Comparison of ENCODE assay signal across 11 cellular contexts in the genomic region with DNA sequence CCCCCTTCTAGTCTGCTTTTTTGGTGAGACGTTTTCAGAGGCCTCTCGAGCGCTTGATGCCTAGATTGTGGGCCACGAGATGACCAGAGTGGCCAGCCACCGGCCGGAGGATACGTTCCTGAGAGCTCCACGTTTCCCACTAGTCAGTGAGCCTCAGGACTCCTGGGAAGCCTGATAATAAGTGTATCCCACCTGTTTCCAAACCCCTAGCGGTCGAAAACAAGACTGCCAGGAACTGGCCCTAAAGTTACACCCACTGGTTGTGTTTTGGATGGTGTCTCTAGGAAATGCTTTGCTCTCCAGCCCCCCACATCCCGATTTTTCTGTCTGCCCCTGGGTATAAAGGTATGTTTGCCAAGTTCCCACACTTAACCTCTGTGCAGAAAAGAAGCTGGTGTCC. TPM values are rescaled to one million over a fixed set of nuclear protein-coding genes. Genes with fewer than 3 reads are reported as not detected.
DNase-seq lines count a peak whose midpoint lies in the region; ATAC-seq, FAIRE-seq and TF ChIP-seq lines count a peak whose summit lies in the region.
"Had no signal": no experiment of that assay in that cellular context is flagged by ENCODE, and none has a peak within 500 bp of the region (broad histone marks: within the 10 kb centered on the region; RNA-seq: fewer than 3 reads in every experiment).

No MANE protein-coding gene starts in this region.

- H3K27me3 ChIP-seq in H1 (replicated peaks in 1 of 4; ENCODE audit: control insufficient read depth in 3 of 4, extremely low read depth in 1 of 4, insufficient read depth in 3 of 4, low read length in 3 of 4) (no peaks in the 10 kb centered on the region; a peak in 1 of 7 replicates), neural progenitor cell (no peaks in the 10 kb centered on the region)
- no peaks in the 10 kb centered on the region for H3K27me3 ChIP-seq in effector memory CD4-positive, alpha-beta T cell (replicated peaks; ENCODE audit: control insufficient read depth, insufficient read depth, low read length, poor library complexity, severe bottlenecking)

- no peak overlapping the region for H3K14ac ChIP-seq in H1 (ENCODE audit: insufficient read length)

- no peaks in the 10 kb centered on the region for H3K79me1 ChIP-seq in H1 (ENCODE audit: low read depth, low read length)

- H2BK120ac ChIP-seq in H1 (replicated peaks; ENCODE audit: low read depth, low read length), result no peak overlapping the region

- no peak overlapping the region for H4K5ac ChIP-seq in H1 (ENCODE audit: insufficient read length, low read depth, low read length)

- POLR2A ChIA-PET in H1 (lab: Charles Lee; ENCODE audit: partially characterized antibody), result no interaction called here

- H4K8ac ChIP-seq in H1 (ENCODE audit: extremely low read depth, insufficient read depth, low read length), result no peak overlapping the region

- peaks cover 18% of the 10 kb centered on the region for H3K27me3 Mint-ChIP-seq in neural progenitor cell (ENCODE audit: insufficient read depth, low read depth)

- no peaks in the 10 kb centered on the region for H3K79me2 ChIP-seq in H1 (ENCODE audit: control insufficient read depth in 1 of 2, insufficient read depth in 2 of 2, low read length in 2 of 2)
- H3K79me2 ChIP-seq in neural progenitor cell (ENCODE audit: low read depth), result no peaks in the 10 kb centered on the region

- H3K36me3 ChIP-seq in H1 (ENCODE audit: control insufficient read depth in 2 of 4, insufficient read depth in 4 of 4, low read length in 3 of 4) (no peaks in the 10 kb centered on the region), neural progenitor cell (no peaks in the 10 kb centered on the region)
- H3K36me3 ChIP-seq in effector memory CD4-positive, alpha-beta T cell (ENCODE audit: control insufficient read depth, insufficient read depth, low read length), result no peaks in the 10 kb centered on the region

- peaks cover 13% of the 10 kb centered on the region for H3K9me3 Mint-ChIP-seq in neural progenitor cell

- DNase-seq in GM12891 (ENCODE audit: insufficient read length, low spot score), result no peak
- peak; percentile 81 for DNase-seq in NCI-H69 (lab: John Stamatoyannopoulos, UW)
- peak in 1 of 2 experiments; percentile 48 for DNase-seq in H1 (ENCODE audit: low read depth in 1 of 2, low spot score in 2 of 2)
- DNase-seq in neural progenitor cell (ENCODE audit: low spot score), result peak; percentile 47
- no peak for DNase-seq in effector memory CD4-positive, alpha-beta T cell
- DNase-seq in omental fat pad (ENCODE audit: low spot score), result no peak
- DNase-seq: activated CD8-positive, alpha-beta T cell treated with anti-CD3 and anti-CD28 coated beads, Interleukin-2, amount 10 ng/mL, durations not matched to agents 7 days and 5 days; NCI-H1048 had no signal

- H3F3A ChIP-seq in neural progenitor cell (ENCODE audit: low read depth), result no peaks in the 10 kb centered on the region

- ATAC-seq in omental fat pad (ENCODE audit: low FRiP score) (no peak), GM21360 (IDR thresholded peaks at IDR 0.05; ENCODE audit: unreplicated experiment) (no peak)
- ATAC-seq: activated CD8-positive, alpha-beta T cell treated with anti-CD3 and anti-CD28 coated beads, Interleukin-2, amount 10 ng/mL, durations not matched to agents 7 days and 5 days; Right ventricle myocardium inferior had no signal

- 62% methylated on average over 10 of the region's 11 CpGs; no CpG with 5 or more reads in 1 of the 2 experiments for WGBS in H1 (ENCODE audit: extremely low coverage in 1 of 2, insufficient coverage in 1 of 2, insufficient read length in 1 of 2, insufficient replicate concordance in 2 of 2, low coverage in 1 of 2, low lambda C conversion rate in 2 of 2, missing lambda C conversion rate in 1 of 2), 2 experiments

- H3K4me2 ChIP-seq in H1 (ENCODE audit: insufficient read depth in 1 of 2, low read depth in 2 of 2, low read length in 2 of 2) (no peak overlapping the region), neural progenitor cell (no peak overlapping the region)

- CTCF ChIA-PET in H1 (lab: Charles Lee; ENCODE audit: partially characterized antibody), result interaction anchor here (0.5 to 3.5 kb wide), 19 partner anchors 10 to 428 kb away, joined by 3 to 15 read pairs (median 3); a partner anchor contains a TSS

- H3K4me3 ChIP-seq in H1 (ENCODE audit: extremely low read depth in 1 of 4, insufficient read depth in 2 of 4, low read depth in 3 of 4, low read length in 4 of 4), result no peak overlapping the region
- no peak overlapping the region for H3K4me3 ChIP-seq in neural progenitor cell
- no peak overlapping the region for H3K4me3 ChIP-seq in effector memory CD4-positive, alpha-beta T cell (ENCODE audit: insufficient read depth, low read depth, low read length, poor library complexity, severe bottlenecking)

- no peak overlapping the region for H3K18ac ChIP-seq in H1 (ENCODE audit: extremely low read depth, low read length)

- H3K4me1 Mint-ChIP-seq in neural progenitor cell, result no peaks in the 10 kb centered on the region

- TF ChIP-seq RAD21 in H1 (IDR thresholded peaks at IDR 0.05 in 1 of 2, conservative IDR thresholded peaks at IDR 0.05 in 1 of 2; ENCODE audit: low read depth in 2 of 2, low read length in 2 of 2), result peak; percentile 38 to 41

- H3K4ac ChIP-seq in H1 (replicated peaks; ENCODE audit: insufficient read length, low read depth, low read length), result no peak overlapping the region

- no peak overlapping the region for H3K27ac Mint-ChIP-seq in neural progenitor cell
- H3K27ac Mint-ChIP-seq: activated CD8-positive, alpha-beta T cell treated with anti-CD3 and anti-CD28 coated beads, Interleukin-2, amount 10 ng/mL, durations not matched to agents 7 days and 5 days had no signal

- H3K23ac ChIP-seq in H1 (ENCODE audit: insufficient read length), result no peak overlapping the region

- H3K4me1 ChIP-seq in H1 (replicated peaks in 1 of 4; ENCODE audit: control insufficient read depth in 3 of 4, insufficient read depth in 4 of 4, low read length in 3 of 4) (no peaks in the 10 kb centered on the region; a peak in 1 of 7 replicates), neural progenitor cell (no peaks in the 10 kb centered on the region)
- no peaks in the 10 kb centered on the region for H3K4me1 ChIP-seq in effector memory CD4-positive, alpha-beta T cell (ENCODE audit: control insufficient read depth, insufficient read depth, low read length, poor library complexity, severe bottlenecking)

- H3K9ac ChIP-seq in H1 (replicated peaks in 1 of 4; ENCODE audit: extremely low read depth in 1 of 4, low read depth in 3 of 4, low read length in 3 of 4) (no peak overlapping the region), neural progenitor cell (no peak overlapping the region)

- H2BK12ac ChIP-seq in H1 (ENCODE audit: low read depth, low read length), result no peak overlapping the region

- no peak for TF ChIP-seq EP300 in H1 (IDR thresholded peaks at IDR 0.05; ENCODE audit: borderline replicate concordance in 1 of 2, low read depth in 2 of 2, low read length in 2 of 2)

- FAIRE-seq in GM12891 (lab: Jason Lieb, UNC), result peak; percentile 28
- peak; percentile 24 for FAIRE-seq in H1 (lab: Jason Lieb, UNC)

- no peaks in the 10 kb centered on the region for H3K36me3 Mint-ChIP-seq in neural progenitor cell

- no peak overlapping the region for H3K56ac ChIP-seq in H1 (replicated peaks; ENCODE audit: insufficient read length, low read depth, low read length)

- no peak overlapping the region for H2BK5ac ChIP-seq in H1 (ENCODE audit: low read depth, low read length)

- H4K20me1 ChIP-seq in H1 (replicated peaks in 1 of 2; ENCODE audit: control insufficient read depth in 1 of 2, insufficient read depth in 2 of 2, low read length in 2 of 2), result no peaks in the 10 kb centered on the region
- H4K20me1 ChIP-seq in neural progenitor cell (ENCODE audit: low read depth), result no peaks in the 10 kb centered on the region

- TF ChIP-seq POLR2A in GM12891 (IDR thresholded peaks at IDR 0.05; ENCODE audit: low read depth, low read length) (no peak), H1 (IDR thresholded peaks at IDR 0.05; ENCODE audit: control extremely low read depth in 1 of 2, low read depth in 2 of 2, low read length in 2 of 2) (no peak)

- H4K91ac ChIP-seq in H1 (replicated peaks; ENCODE audit: insufficient read length, low read length), result no peak overlapping the region

- H3K27ac ChIP-seq in H1 (ENCODE audit: low read depth, low read length), result no peak overlapping the region
- no peak overlapping the region for H3K27ac ChIP-seq in neural progenitor cell
- H3K27ac ChIP-seq in effector memory CD4-positive, alpha-beta T cell (ENCODE audit: insufficient read depth, low read length, poor library complexity, severe bottlenecking), result no peak overlapping the region

- peaks cover 2% of the 10 kb centered on the region; the same call in 1 of the 2 replicates for H3K23me2 ChIP-seq in H1 (ENCODE audit: low read depth, low read length)

- H2AFZ ChIP-seq in H1 (ENCODE audit: low read length) (no peak overlapping the region), neural progenitor cell (replicated peaks) (no peak overlapping the region)

- no peak overlapping the region for H2BK20ac ChIP-seq in H1 (ENCODE audit: low read length)

- H3K9me3 ChIP-seq in H1 (ENCODE audit: insufficient read depth in 2 of 2, low read depth in 1 of 2, low read length in 1 of 2), result no peaks in the 10 kb centered on the region
- no peaks in the 10 kb centered on the region for H3K9me3 ChIP-seq in neural progenitor cell (ENCODE audit: low read depth)
- no peaks in the 10 kb centered on the region for H3K9me3 ChIP-seq in effector memory CD4-positive, alpha-beta T cell (ENCODE audit: control insufficient read depth, low read length)

- TF ChIP-seq CTCF in H1 (IDR thresholded peaks at IDR 0.05; ENCODE audit: control extremely low read depth in 1 of 3, insufficient read depth in 1 of 3, low read depth in 1 of 3, low read length in 3 of 3) (peak; percentile 8 to 49 (median 32); a peak in 3 of 4 replicates), neural progenitor cell (IDR thresholded peaks at IDR 0.05) (peak; percentile 52), omental fat pad (IDR thresholded peaks at IDR 0.05) (no peak)

- H2BK15ac ChIP-seq in H1 (ENCODE audit: low read length), result no peak overlapping the region

- H3K4me3 Mint-ChIP-seq in neural progenitor cell, result peak overlapping the region; percentile 80
- H3K4me3 Mint-ChIP-seq: activated CD8-positive, alpha-beta T cell treated with anti-CD3 and anti-CD28 coated beads, Interleukin-2, amount 10 ng/mL, durations not matched to agents 7 days and 5 days had no signal

- no peak overlapping the region for H2AK5ac ChIP-seq in H1 (ENCODE audit: low read depth, low read length)

RNA-seq across cellular contexts. Expression of a gene that starts 4.6 kb away (rescaled TPM):
- polyA plus RNA-seq in GM12891 (2012; ENCODE audit: low read depth, missing spikeins), result 0.05 TPM
- 0.15 TPM in 1 of 2 replicates, not detected in the other for total RNA-seq in H1 (2021; fragmentation: NEBNext Ultra II Directional; extraction: Animal tissue kit (Norgen Biotek cat#: 25700))
- polyA plus RNA-seq in H1 (2011; rRNA removed), result 0.02 and 0.03 TPM in 2 replicates
- polyA plus RNA-seq in H1 (2011; cell fraction: cytosol; rRNA removed), result 0.05 TPM
- 0.03 TPM for polyA plus RNA-seq in H1 (2011; cell fraction: nucleus; rRNA removed)
- polyA plus RNA-seq in H1 (2012, experiment 1 of 2), result 0.07 to 0.19 TPM (median 0.14 TPM) in 4 replicates
- polyA plus RNA-seq in H1 (2012, experiment 2 of 2), result not detected
- not detected for polyA plus RNA-seq in H1 (2013, experiment 1 of 2)
- 0.04 TPM for polyA plus RNA-seq in H1 (2013, experiment 2 of 2)
- polyA minus RNA-seq in H1 (2011; rRNA and poly(A)+ RNA removed), result 0.16 TPM in 1 of 2 replicates, not detected in the other
- polyA minus RNA-seq in H1 (2011; cell fraction: cytosol; rRNA and poly(A)+ RNA removed), result not detected
- polyA minus RNA-seq in H1 (2011; cell fraction: nucleus; rRNA and poly(A)+ RNA removed), result not detected
- total RNA-seq in neural progenitor cell (ENCODE audit: low replicate concordance) (not detected in 2 replicates), omental fat pad (not detected)
- total RNA-seq: activated CD8-positive, alpha-beta T cell treated with anti-CD3 and anti-CD28 coated beads, Interleukin-2, amount 10 ng/mL, durations not matched to agents 7 days and 5 days; posterior vena cava; Right ventricle myocardium inferior had no signal

RNA-seq across cellular contexts. Expression of a gene that starts 31.0 kb away (rescaled TPM):
- 2.3 TPM for polyA plus RNA-seq in GM12891 (2012; ENCODE audit: low read depth, missing spikeins)
- 0.30 and 0.34 TPM in 2 replicates for total RNA-seq in H1 (2021; fragmentation: NEBNext Ultra II Directional; extraction: Animal tissue kit (Norgen Biotek cat#: 25700))
- polyA plus RNA-seq in H1 (2011; rRNA removed), result 0.08 and 0.17 TPM in 2 replicates
- 0.06 TPM for polyA plus RNA-seq in H1 (2011; cell fraction: cytosol; rRNA removed)
- 0.13 TPM for polyA plus RNA-seq in H1 (2011; cell fraction: nucleus; rRNA removed)
- polyA plus RNA-seq in H1 (2012, experiment 1 of 2), result 0.05 to 0.41 TPM (median 0.13 TPM) in 4 replicates
- not detected for polyA plus RNA-seq in H1 (2012, experiment 2 of 2)
- polyA plus RNA-seq in H1 (2013, experiment 1 of 2), result 0.39 TPM
- polyA plus RNA-seq in H1 (2013, experiment 2 of 2), result 0.09 TPM
- polyA minus RNA-seq in H1 (2011; rRNA and poly(A)+ RNA removed), result 0.50 and 1.6 TPM in 2 replicates
- not detected for polyA minus RNA-seq in H1 (2011; cell fraction: cytosol; rRNA and poly(A)+ RNA removed)
- not detected for polyA minus RNA-seq in H1 (2011; cell fraction: nucleus; rRNA and poly(A)+ RNA removed)
- total RNA-seq in neural progenitor cell (ENCODE audit: low replicate concordance) (0.26 and 0.34 TPM in 2 replicates), omental fat pad (not detected)
- total RNA-seq: activated CD8-positive, alpha-beta T cell treated with anti-CD3 and anti-CD28 coated beads, Interleukin-2, amount 10 ng/mL, durations not matched to agents 7 days and 5 days had no signal

Comparison
In these comparisons a context has a peak if more than half of its experiments do, and no peak if none do; other contexts are left out.
1. DNase-seq: peak in NCI-H69 (single experiment) and neural progenitor cell (single experiment); none in GM12891 (single experiment), effector memory CD4-positive, alpha-beta T cell (0 of 3) and omental fat pad (single experiment).
2. CTCF ChIP-seq: peak in H1 (3 of 3) and neural progenitor cell (single experiment); none in omental fat pad (0 of 3).